In genomic region chr2:12950957-12951656, GRCh38 we compare ENCODE assay signal across 17 cellular contexts.
DNase-seq lines count a peak whose midpoint lies in the region; FAIRE-seq and TF ChIP-seq lines count a peak whose summit lies in the region.
"Had no signal": no experiment of that assay in that cellular context is flagged by ENCODE, and none has a peak within 500 bp of the region (broad histone marks: within the 10 kb centered on the region; RNA-seq: fewer than 3 reads in every experiment).

No MANE protein-coding gene starts in this region.

- H3K36me3 ChIP-seq in A673 (ENCODE audit: insufficient read depth, low read length, poor library complexity, severe bottlenecking) (no peaks in the 10 kb centered on the region), bronchial epithelial cell (ENCODE audit: control insufficient read depth, insufficient read depth, low read length) (no peaks in the 10 kb centered on the region), kidney epithelial cell (ENCODE audit: control insufficient read depth, insufficient read depth, low read length) (no peaks in the 10 kb centered on the region)
- H3K36me3 ChIP-seq: left ventricle myocardium inferior had no signal

- no peak for TF ChIP-seq CTCF in A673 (conservative IDR thresholded peaks at IDR 0.05; ENCODE audit: low read depth, low read length)
- TF ChIP-seq CTCF in bronchial epithelial cell (IDR thresholded peaks at IDR 0.05; ENCODE audit: insufficient read depth, low read length, severe bottlenecking), result no peak
- no peak for TF ChIP-seq CTCF in kidney epithelial cell (IDR thresholded peaks at IDR 0.05; ENCODE audit: insufficient read depth, low read length, poor library complexity, severe bottlenecking)

- CTCF ChIA-PET in A673 (lab: Charles Lee), result no interaction called here

- intact Hi-C loops in A673 (cut with micrococcal nuclease; ENCODE audit: unreplicated experiment), result no loop called here

- BruUV-seq in A673 (replicated peaks; lab: Mats Ljungman, UMichigan), result no TSS peak

- DNase-seq in A673 (ENCODE audit: low spot score) (peak; percentile 74), HT1080 (ENCODE audit: low read depth) (peak; percentile 56), bronchial epithelial cell (ENCODE audit: low read depth) (peak; percentile 55), kidney epithelial cell (ENCODE audit: low read depth) (peak; percentile 28), SK-N-DZ (ENCODE audit: low spot score) (no peak), OCI-M1 (lab: John Stamatoyannopoulos, UW) (no peak), pons (ENCODE audit: low spot score) (no peak), NCI-H748 treated with DMSO at 0.1 percent for 48 hours (lab: John Stamatoyannopoulos, UW) (no peak)
- DNase-seq: activated CD4-positive, alpha-beta T cell treated with anti-CD3 and anti-CD28 coated beads, Interleukin-2, amount 50 U/mL, for 1 hour; activated T-cell treated with anti-CD3 and anti-CD28 coated beads, Interleukin-2, amount 50 U/mL, for 72 hours; amniotic stem cell; left ventricle myocardium inferior; NCI-H1436 treated with DMSO at 0.1 percent for 48 hours; NCI-H446; substantia nigra had no signal

- H3K4me1 ChIP-seq in A673 (ENCODE audit: insufficient read depth, low read length, poor library complexity, severe bottlenecking), result peaks cover 15% of the 10 kb centered on the region
- H3K4me1 ChIP-seq: A549, left ventricle myocardium inferior had no signal

- H3K27ac ChIP-seq in A673 (ENCODE audit: low read depth, low read length, poor library complexity, severe bottlenecking), result no peak overlapping the region
- H3K27ac ChIP-seq: A549, left ventricle myocardium inferior had no signal

- H3K27me3 ChIP-seq in A673 (replicated peaks; ENCODE audit: insufficient read depth, low read depth, low read length, poor library complexity), result no peaks in the 10 kb centered on the region
- no peaks in the 10 kb centered on the region for H3K27me3 ChIP-seq in bronchial epithelial cell (ENCODE audit: control insufficient read depth, insufficient read depth, low read length)
- no peaks in the 10 kb centered on the region for H3K27me3 ChIP-seq in kidney epithelial cell (ENCODE audit: control insufficient read depth, insufficient read depth, low read length)

- FAIRE-seq in bronchial epithelial cell (lab: Jason Lieb, UNC), result no peak
- FAIRE-seq: A549, K562 had no signal

- H3K9me3 ChIP-seq in A673 (ENCODE audit: low read depth, low read length, poor library complexity, severe bottlenecking), result no peaks in the 10 kb centered on the region
- H3K9me3 ChIP-seq: A549, left ventricle myocardium inferior had no signal

- POLR2A ChIA-PET in A673 (lab: Charles Lee; ENCODE audit: low non-redundant PET), result no interaction called here

- H3K4me3 ChIP-seq in A673 (ENCODE audit: low read depth, low read length, poor library complexity, severe bottlenecking), result peak overlapping the region; percentile 2
- no peak overlapping the region for H3K4me3 ChIP-seq in bronchial epithelial cell (ENCODE audit: low read depth, low read length)
- H3K4me3 ChIP-seq in kidney epithelial cell (ENCODE audit: low read depth, low read length), result no peak overlapping the region
- H3K4me3 ChIP-seq: A549, K562, left ventricle myocardium inferior had no signal

Comparison
In these comparisons a context has a peak if more than half of its experiments do, and no peak if none do; other contexts are left out.
1. DNase-seq: peak in A673 (single experiment), HT1080 (single experiment), bronchial epithelial cell (single experiment) and kidney epithelial cell (single experiment); none in SK-N-DZ (single experiment), OCI-M1 (single experiment), pons (single experiment) and NCI-H748 treated with DMSO at 0.1 percent for 48 hours (single experiment).